27 cellular contexts compared by ENCODE assay signal in genomic region chr1:212133319-212133718, GRCh38.
"Had no signal": no experiment of that assay in that cellular context is flagged by ENCODE, and none has a peak within 500 bp of the region (broad histone marks: within the 10 kb centered on the region; RNA-seq: fewer than 3 reads in every experiment).

No MANE protein-coding gene starts in this region.

- H3K27ac ChIP-seq: left ventricle myocardium inferior, neural progenitor cell, neutrophil, parathyroid adenoma, right atrium auricular region, right lobe of liver, stomach, testis, thyroid gland, transverse colon, upper lobe of left lung, vagina had no signal

- ATAC-seq: natural killer cell; right lobe of liver; stimulated activated naive B cell treated with anti-CD40 and anti-IgM and Interleukin-4, amounts not matched to agents 10 μg/mL and 1 μg/mL and 100 μg/mL, for 72 hours; stimulated activated naive CD8-positive, alpha-beta T cell treated with anti-CD3 and anti-CD28 coated beads, Interleukin-15, Interleukin-2, amounts not matched to agents 100 U/mL and 50 U/mL, for 24 hours had no signal

- DNase-seq: hypothalamus; immature natural killer cell; kidney; left ventricle myocardium inferior; mesendoderm; naive B cell; natural killer cell; nephron progenitor cell; occipital lobe; right lobe of liver; stimulated activated CD4-positive, alpha-beta T cell treated with anti-CD3 and anti-CD28 coated beads, Interleukin-15, amount 100 ng/mL, for 24 hours; stimulated activated CD4-positive, alpha-beta T cell treated with anti-CD3 and anti-CD28 coated beads, Interleukin-2, amount 100 ng/mL, for 24 hours; stimulated activated CD4-positive, alpha-beta T cell treated with anti-CD3 and anti-CD28 coated beads, Interleukin-4, amount 100 ng/mL, for 1 hour; stimulated activated naive B cell treated with anti-CD40 and anti-IgM and Interleukin-4, amounts not matched to agents 10 μg/mL and 1 μg/mL and 100 μg/mL, for 72 hours; stimulated activated naive CD8-positive, alpha-beta T cell treated with anti-CD3 and anti-CD28 coated beads, Interleukin-15, Interleukin-2, amounts not matched to agents 100 U/mL and 50 U/mL, for 24 hours; stomach; testis; thyroid gland; transverse colon; upper lobe of left lung had no signal

- H3K4me3 ChIP-seq: left ventricle myocardium inferior, lung, neural progenitor cell, right atrium auricular region, right lobe of liver, smooth muscle cell, stomach, testis, thyroid gland, transverse colon, upper lobe of left lung, vagina had no signal
